Comparison of ENCODE assay signal across 8 cellular contexts in the genomic region with DNA sequence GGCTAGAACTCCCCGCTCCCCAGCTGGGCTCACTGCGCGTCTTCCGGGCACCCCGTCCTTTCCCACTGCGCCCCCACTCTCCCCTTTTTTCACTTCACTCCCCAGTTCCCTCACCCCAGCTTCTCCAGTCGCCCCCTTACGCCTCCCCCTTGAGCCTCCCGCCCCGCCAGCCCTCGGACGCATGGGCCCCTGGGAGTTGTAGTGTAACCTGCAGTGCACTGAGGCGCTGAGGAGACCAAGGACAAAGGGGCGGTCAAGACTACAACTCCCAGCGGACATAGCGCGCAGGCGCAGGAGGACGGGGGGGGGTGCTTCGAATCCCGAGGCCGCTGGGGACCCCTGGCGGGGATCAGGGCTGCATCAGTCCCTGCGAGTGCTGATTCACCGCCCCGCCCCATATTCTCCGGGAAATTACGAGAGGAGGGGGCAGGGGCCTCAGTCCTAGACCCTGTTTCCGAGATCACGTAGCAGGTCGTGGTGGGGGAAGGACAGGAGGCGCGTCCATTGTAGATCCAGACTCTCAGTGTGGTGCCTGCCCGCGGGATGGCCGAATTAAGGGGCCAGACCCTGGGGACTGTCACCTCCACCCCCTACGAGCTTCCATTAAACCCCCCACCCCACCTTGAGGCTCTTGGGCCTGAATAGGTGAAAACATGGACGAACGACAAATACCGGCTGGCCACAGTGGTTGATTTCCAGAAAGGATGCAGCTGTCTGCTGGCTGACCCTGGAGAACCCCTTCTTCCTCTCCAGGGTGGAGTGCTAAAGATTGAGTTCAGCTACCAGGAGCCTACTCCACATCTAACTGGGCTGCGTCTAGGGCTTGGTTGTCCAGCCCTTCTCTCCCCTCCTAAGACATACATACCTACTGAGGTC. TPM values are rescaled to one million over a fixed set of nuclear protein-coding genes. Genes with fewer than 3 reads are reported as not detected.
DNase-seq lines count a peak whose midpoint lies in the region; ATAC-seq, FAIRE-seq and TF ChIP-seq lines count a peak whose summit lies in the region.

No MANE protein-coding gene starts in this region.

- no peaks in the 10 kb centered on the region for H3K9me3 Mint-ChIP-seq in activated T-helper 2 cell treated with anti-CD3 and anti-CD28 coated beads, Interferon-gamma antibody, Interleukin-2, Interleukin-4, amounts not matched to agents 10 μg/mL and 5 μg/mL and 100 μg/mL, durations not matched to agents 14 hours and 24 hours and 36 hours
- H3K9me3 Mint-ChIP-seq in natural killer cell = no peaks in the 10 kb centered on the region

- H3K27me3 Mint-ChIP-seq in activated T-helper 2 cell treated with anti-CD3 and anti-CD28 coated beads, Interferon-gamma antibody, Interleukin-2, Interleukin-4, amounts not matched to agents 10 μg/mL and 5 μg/mL and 100 μg/mL, durations not matched to agents 14 hours and 24 hours and 36 hours (ENCODE audit: low read depth) = no peaks in the 10 kb centered on the region
- H3K27me3 Mint-ChIP-seq in natural killer cell (ENCODE audit: low read depth in 2 of 2) = no peaks in the 10 kb centered on the region

- peaks cover 35% of the 10 kb centered on the region for H3K36me3 Mint-ChIP-seq in activated T-helper 2 cell treated with anti-CD3 and anti-CD28 coated beads, Interferon-gamma antibody, Interleukin-2, Interleukin-4, amounts not matched to agents 10 μg/mL and 5 μg/mL and 100 μg/mL, durations not matched to agents 14 hours and 24 hours and 36 hours (ENCODE audit: low read depth)
- H3K36me3 Mint-ChIP-seq in natural killer cell = no peaks in the 10 kb centered on the region

- peak overlapping the region; percentile 87 for H3K4me3 Mint-ChIP-seq in activated T-helper 2 cell treated with anti-CD3 and anti-CD28 coated beads, Interferon-gamma antibody, Interleukin-2, Interleukin-4, amounts not matched to agents 10 μg/mL and 5 μg/mL and 100 μg/mL, durations not matched to agents 14 hours and 24 hours and 36 hours (ENCODE audit: low read depth)
- peak overlapping the region; percentile 86 for H3K4me3 Mint-ChIP-seq in natural killer cell

- intact Hi-C loops in activated T-helper 2 cell treated with anti-CD3 and anti-CD28 coated beads, Interferon-gamma antibody, Interleukin-2, Interleukin-4, amounts not matched to agents 10 μg/mL and 5 μg/mL and 100 μg/mL, durations not matched to agents 14 hours and 24 hours and 36 hours (cut with micrococcal nuclease) = loop anchor here (1.0 to 2.0 kb wide), 4 partner anchors 17 to 41 kb away; no protein-coding TSS in a partner anchor
- intact Hi-C loops in natural killer cell (cut with micrococcal nuclease) = loop anchor here (1.0 kb wide), 2 partner anchors 41 to 68 kb away; no protein-coding TSS in a partner anchor

- TF ChIP-seq CTCF in LNCaP clone FGC (IDR thresholded peaks at IDR 0.05; ENCODE audit: control insufficient read depth, extremely low read depth, insufficient read depth) (peak; percentile 78), fibroblast of mammary gland (conservative IDR thresholded peaks at IDR 0.05; ENCODE audit: control insufficient read depth, insufficient read depth, low read depth, low read length) (peak; percentile 58), natural killer cell (IDR thresholded peaks at IDR 0.05) (peak; percentile 63)

- peak; percentile 91 to 97 (median 92) for ATAC-seq in natural killer cell

- peaks cover 39% of the 10 kb centered on the region for H3K4me1 Mint-ChIP-seq in activated T-helper 2 cell treated with anti-CD3 and anti-CD28 coated beads, Interferon-gamma antibody, Interleukin-2, Interleukin-4, amounts not matched to agents 10 μg/mL and 5 μg/mL and 100 μg/mL, durations not matched to agents 14 hours and 24 hours and 36 hours (ENCODE audit: low read depth)
- peaks cover 29 to 32% of the 10 kb centered on the region in 2 donors for H3K4me1 Mint-ChIP-seq in natural killer cell

- FAIRE-seq in H54 (lab: Jason Lieb, UNC) = no peak

- peak; percentile 99 for DNase-seq in ELF-1 (ENCODE audit: low read depth, low spot score)
- DNase-seq in H54 (ENCODE audit: insufficient read length, low spot score) = peak; percentile 81
- DNase-seq in LNCaP clone FGC (ENCODE audit: low read depth) = peak; percentile 95
- peak; percentile 99 for DNase-seq in RPMI8226
- DNase-seq in activated T-helper 2 cell treated with anti-CD3 and anti-CD28 coated beads, Interferon-gamma antibody, Interleukin-2, Interleukin-4, amounts not matched to agents 10 μg/mL and 5 μg/mL and 100 μg/mL, durations not matched to agents 14 hours and 24 hours and 36 hours (ENCODE audit: low spot score) = peak; percentile 92
- peak; percentile 98 for DNase-seq in fibroblast of mammary gland (ENCODE audit: low read depth)
- peak; percentile 91 for DNase-seq in natural killer cell
- DNase-seq in stimulated activated naive CD4-positive, alpha-beta T cell treated with Interleukin-2 at 50 U/mL for 16 hours (lab: John Stamatoyannopoulos, UW) = peak; percentile 95

- peak overlapping the region; percentile 92 for H3K27ac Mint-ChIP-seq in activated T-helper 2 cell treated with anti-CD3 and anti-CD28 coated beads, Interferon-gamma antibody, Interleukin-2, Interleukin-4, amounts not matched to agents 10 μg/mL and 5 μg/mL and 100 μg/mL, durations not matched to agents 14 hours and 24 hours and 36 hours
- H3K27ac Mint-ChIP-seq in natural killer cell = peak overlapping the region; percentile 92 to 99

- H3K4me3 ChIP-seq in LNCaP clone FGC (ENCODE audit: low read depth, low read length) = peak overlapping the region; percentile 84
- H3K4me3 ChIP-seq in fibroblast of mammary gland (ENCODE audit: control insufficient read depth, low read depth, low read length) = peak overlapping the region; percentile 82

- peak; percentile 15; the same call in 1 of the 2 replicates for TF ChIP-seq POLR2A in H54 (IDR thresholded peaks at IDR 0.05; ENCODE audit: low read depth, low read length)

RNA-seq across cellular contexts. Expression of a gene that starts 0.6 kb away (rescaled TPM):
- 184 and 189 TPM in 2 replicates for total RNA-seq in activated T-helper 2 cell treated with anti-CD3 and anti-CD28 coated beads, Interferon-gamma antibody, Interleukin-2, Interleukin-4, amounts not matched to agents 10 μg/mL and 5 μg/mL and 100 μg/mL, durations not matched to agents 14 hours and 24 hours and 36 hours
- total RNA-seq in natural killer cell = 10 to 100 TPM; 21.4 to 28.9 (median 27.4) TPM

RNA-seq across cellular contexts. Expression of a gene that starts 50.1 kb away (rescaled TPM):
- total RNA-seq in activated T-helper 2 cell treated with anti-CD3 and anti-CD28 coated beads, Interferon-gamma antibody, Interleukin-2, Interleukin-4, amounts not matched to agents 10 μg/mL and 5 μg/mL and 100 μg/mL, durations not matched to agents 14 hours and 24 hours and 36 hours = 0.71 and 0.78 TPM in 2 replicates
- total RNA-seq in natural killer cell = under 1 TPM in 1 of 3 donors, not detected in 2; 0.40 TPM

RNA-seq across cellular contexts. Expression of a gene that starts 56.9 kb away (rescaled TPM):
- total RNA-seq in activated T-helper 2 cell treated with anti-CD3 and anti-CD28 coated beads, Interferon-gamma antibody, Interleukin-2, Interleukin-4, amounts not matched to agents 10 μg/mL and 5 μg/mL and 100 μg/mL, durations not matched to agents 14 hours and 24 hours and 36 hours = 116 and 131 TPM in 2 replicates
- 10 to 100 TPM; 14.4 to 15.9 (median 14.7) TPM for total RNA-seq in natural killer cell

Comparison
In these comparisons a context has a peak if more than half of its experiments do, and no peak if none do; other contexts are left out.
1. Peak in every context shown above with its lines: DNase-seq, ATAC-seq and H3K4me3 ChIP-seq.